ENCODE assay signal across 9 cellular contexts in the genomic region with DNA sequence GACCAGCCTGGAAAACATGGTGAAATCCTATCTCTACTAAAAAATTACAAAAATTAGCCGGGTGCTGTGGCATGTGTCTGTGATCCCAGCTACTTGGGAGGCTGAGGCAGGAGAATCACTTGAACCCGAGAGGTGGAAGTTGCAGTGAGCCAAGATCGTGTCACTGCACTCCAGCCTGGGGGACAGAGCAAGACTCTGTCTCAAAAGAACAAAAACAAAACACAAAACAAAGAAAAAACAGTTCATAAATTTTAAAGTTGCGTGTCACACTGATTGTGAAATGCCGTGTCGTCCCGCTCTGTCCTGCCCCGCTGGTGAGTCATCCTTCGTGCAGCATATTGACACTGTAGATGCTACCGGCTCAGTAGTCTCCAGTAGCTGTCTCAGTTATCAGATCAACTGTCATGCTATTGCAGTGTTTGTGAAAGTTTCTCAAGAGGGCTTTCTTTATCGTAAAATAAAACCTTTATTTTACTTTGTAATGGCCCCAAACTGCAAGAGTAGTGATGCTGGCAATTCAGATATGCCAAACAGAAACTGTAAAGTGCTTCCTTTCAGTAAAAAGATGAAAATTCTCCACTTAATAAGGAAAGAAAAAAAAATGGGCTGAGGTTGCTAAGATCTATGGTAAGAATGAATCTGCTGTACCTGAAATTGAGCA. TPM values are rescaled to one million over a fixed set of nuclear protein-coding genes. Genes with fewer than 3 reads are reported as not detected.
DNase-seq lines count a peak whose midpoint lies in the region; ATAC-seq and TF ChIP-seq lines count a peak whose summit lies in the region.
"Had no signal": no experiment of that assay in that cellular context is flagged by ENCODE, and none has a peak within 500 bp of the region (broad histone marks: within the 10 kb centered on the region; RNA-seq: fewer than 3 reads in every experiment).

No MANE protein-coding gene starts in this region.

- no peak for TF ChIP-seq CTCF in HEK293 (tag by site-specific recombination; IDR thresholded peaks at IDR 0.05)

- H3K27ac ChIP-seq in HEK293 (ENCODE audit: extremely low read depth, low read depth, low read length) (no peak overlapping the region; the same call in 1 of the 2 replicates), right cardiac atrium (ENCODE audit: low read length) (no peak overlapping the region)
- H3K27ac ChIP-seq: neutrophil had no signal

- H3K4me1 ChIP-seq in HEK293 (ENCODE audit: control insufficient read depth, insufficient read depth, low read length) (peaks cover 10% of the 10 kb centered on the region), right cardiac atrium (ENCODE audit: control insufficient read depth, insufficient read depth, low read length) (no peaks in the 10 kb centered on the region)

- no peak overlapping the region for H3K4me3 ChIP-seq in HEK293 (ENCODE audit: low read depth, low read length)
- no peak overlapping the region for H3K4me3 ChIP-seq in right cardiac atrium (ENCODE audit: low read length)

- DNase-seq in AG08396 (ENCODE audit: low spot score) (peak; percentile 71), SW 1271 (lab: John Stamatoyannopoulos, UW) (peak; percentile 10 to 53), right cardiac atrium (peak in 2 of 3 donors; percentile 40 to 56)
- DNase-seq in activated T-cell treated with anti-CD3 and anti-CD28 coated beads, Interleukin-2, amount 50 U/mL, for 48 hours, result no peak

- intact Hi-C loops in right cardiac atrium (cut with DNase I), result no loop called here

- POLR2A ChIA-PET in HEK293 (lab: Yijun Ruan, JAX), result no interaction called here

- no peaks in the 10 kb centered on the region for H3K27me3 ChIP-seq in right cardiac atrium (ENCODE audit: control insufficient read depth, insufficient read depth)

- WGBS in right cardiac atrium, result 29% methylated on average over 11 of the region's 11 CpGs

- no peaks in the 10 kb centered on the region for H3K9me3 ChIP-seq in HEK293 (ENCODE audit: control insufficient read depth, insufficient read depth, low read depth, low read length)
- no peaks in the 10 kb centered on the region for H3K9me3 ChIP-seq in right cardiac atrium (ENCODE audit: control insufficient read depth, low read length)
- H3K9me3 ChIP-seq: neutrophil had no signal

- no peaks in the 10 kb centered on the region for H3K36me3 ChIP-seq in HEK293 (ENCODE audit: control insufficient read depth in 2 of 2, insufficient read depth in 1 of 2, low read length in 2 of 2)
- H3K36me3 ChIP-seq: neutrophil had no signal

- CTCF ChIA-PET in HEK293 (lab: Yijun Ruan, JAX), result interaction anchor here (0.5 to 10.6 kb wide), 7 partner anchors 54 to 380 kb away, joined by 3 to 256 read pairs (median 6); no protein-coding TSS in a partner anchor

- ATAC-seq in right cardiac atrium, result peak; percentile 60 to 69
- ATAC-seq in HG02763 (IDR thresholded peaks at IDR 0.05; ENCODE audit: unreplicated experiment), result no peak
- no peak for ATAC-seq in HG03196 (IDR thresholded peaks at IDR 0.05; ENCODE audit: unreplicated experiment)
- ATAC-seq in HG03457 (IDR thresholded peaks at IDR 0.05; ENCODE audit: unreplicated experiment), result no peak

TF ChIP-seq in HEK293, 187 proteins besides CTCF, POLR2A, EP300 and RAD21 (continues in another document):
- TF ChIP-seq ZNF660 (tag by site-specific recombination; IDR thresholded peaks at IDR 0.05) (peak; percentile 84), ZNF610 (tag by site-specific recombination; IDR thresholded peaks at IDR 0.05; ENCODE audit: borderline replicate concordance) (no peak), EGR2 (tag by site-specific recombination; IDR thresholded peaks at IDR 0.05; ENCODE audit: low read depth) (no peak), ZNF37A (tag by site-specific recombination; IDR thresholded peaks at IDR 0.05) (no peak), FEZF1 (tag by site-specific recombination; IDR thresholded peaks at IDR 0.05) (peak; percentile 47), PRDM1 (tag by site-specific recombination; IDR thresholded peaks at IDR 0.05) (peak; percentile 76; the same call in 1 of the 2 replicates), ZFP69B (tag by site-specific recombination; IDR thresholded peaks at IDR 0.05) (peak; percentile 47; the same call in 1 of the 2 replicates), ZNF366 (tag by site-specific recombination; conservative IDR thresholded peaks at IDR 0.05) (peak; percentile 71), ZBTB17 (tag by site-specific recombination; IDR thresholded peaks at IDR 0.05) (peak; percentile 64), ZNF600 (tag by site-specific recombination; IDR thresholded peaks at IDR 0.05) (peak; percentile 82), ZNF549 (tag by site-specific recombination; IDR thresholded peaks at IDR 0.05) (no peak), OSR2 (tag by site-specific recombination; IDR thresholded peaks at IDR 0.05) (peak; percentile 100), ZEB2 (tag by site-specific recombination; IDR thresholded peaks at IDR 0.05) (peak; percentile 79)
- TF ChIP-seq, protein P1, sequence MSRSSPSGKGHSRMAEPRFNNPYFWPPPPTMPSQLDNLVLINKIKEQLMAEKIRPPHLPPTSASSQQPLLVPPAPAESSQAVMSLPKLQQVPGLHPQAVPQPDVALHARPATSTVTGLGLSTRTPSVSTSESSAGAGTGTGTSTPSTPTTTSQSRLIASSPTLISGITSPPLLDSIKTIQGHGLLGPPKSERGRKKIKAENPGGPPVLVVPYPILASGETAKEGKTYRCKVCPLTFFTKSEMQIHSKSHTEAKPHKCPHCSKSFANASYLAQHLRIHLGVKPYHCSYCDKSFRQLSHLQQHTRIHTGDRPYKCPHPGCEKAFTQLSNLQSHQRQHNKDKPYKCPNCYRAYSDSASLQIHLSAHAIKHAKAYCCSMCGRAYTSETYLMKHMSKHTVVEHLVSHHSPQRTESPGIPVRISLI (tag by site-specific recombination; IDR thresholded peaks at IDR 0.05), result peak; percentile 85
- TF ChIP-seq, protein P2, sequence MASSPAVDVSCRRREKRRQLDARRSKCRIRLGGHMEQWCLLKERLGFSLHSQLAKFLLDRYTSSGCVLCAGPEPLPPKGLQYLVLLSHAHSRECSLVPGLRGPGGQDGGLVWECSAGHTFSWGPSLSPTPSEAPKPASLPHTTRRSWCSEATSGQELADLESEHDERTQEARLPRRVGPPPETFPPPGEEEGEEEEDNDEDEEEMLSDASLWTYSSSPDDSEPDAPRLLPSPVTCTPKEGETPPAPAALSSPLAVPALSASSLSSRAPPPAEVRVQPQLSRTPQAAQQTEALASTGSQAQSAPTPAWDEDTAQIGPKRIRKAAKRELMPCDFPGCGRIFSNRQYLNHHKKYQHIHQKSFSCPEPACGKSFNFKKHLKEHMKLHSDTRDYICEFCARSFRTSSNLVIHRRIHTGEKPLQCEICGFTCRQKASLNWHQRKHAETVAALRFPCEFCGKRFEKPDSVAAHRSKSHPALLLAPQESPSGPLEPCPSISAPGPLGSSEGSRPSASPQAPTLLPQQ (tag by site-specific recombination; IDR thresholded peaks at IDR 0.05), result peak; percentile 52; the same call in 1 of the 2 replicates
- TF ChIP-seq, protein P3, sequence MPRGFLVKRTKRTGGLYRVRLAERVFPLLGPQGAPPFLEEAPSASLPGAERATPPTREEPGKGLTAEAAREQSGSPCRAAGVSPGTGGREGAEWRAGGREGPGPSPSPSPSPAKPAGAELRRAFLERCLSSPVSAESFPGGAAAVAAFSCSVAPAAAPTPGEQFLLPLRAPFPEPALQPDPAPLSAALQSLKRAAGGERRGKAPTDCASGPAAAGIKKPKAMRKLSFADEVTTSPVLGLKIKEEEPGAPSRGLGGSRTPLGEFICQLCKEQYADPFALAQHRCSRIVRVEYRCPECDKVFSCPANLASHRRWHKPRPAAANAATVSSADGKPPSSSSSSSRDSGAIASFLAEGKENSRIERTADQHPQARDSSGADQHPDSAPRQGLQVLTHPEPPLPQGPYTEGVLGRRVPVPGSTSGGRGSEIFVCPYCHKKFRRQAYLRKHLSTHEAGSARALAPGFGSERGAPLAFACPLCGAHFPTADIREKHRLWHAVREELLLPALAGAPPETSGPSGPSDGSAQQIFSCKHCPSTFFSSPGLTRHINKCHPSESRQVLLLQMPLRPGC (tag by site-specific recombination; IDR thresholded peaks at IDR 0.05), result 0 out of 2 replicates have a peak, but pooled peaks have one; percentile 35

RNA-seq across cellular contexts. Expression of a gene that starts 36.4 kb away (rescaled TPM):
- total RNA-seq in right cardiac atrium, result not detected
- polyA plus RNA-seq in right cardiac atrium, result not detected

RNA-seq across cellular contexts. Expression of a gene that starts 45.1 kb away (rescaled TPM):
- under 1 TPM in 1 of 4 donors, not detected in 3; 0.43 TPM for total RNA-seq in right cardiac atrium
- 0.14 TPM for polyA plus RNA-seq in right cardiac atrium

Comparison
In these comparisons a context has a peak if more than half of its experiments do, and no peak if none do; other contexts are left out.
1. DNase-seq: peak in AG08396 (single experiment), SW 1271 (2 of 2) and right cardiac atrium (2 of 3); none in activated T-cell treated with anti-CD3 and anti-CD28 coated beads, Interleukin-2, amount 50 U/mL, for 48 hours (0 of 2).
2. ATAC-seq: peak in right cardiac atrium (2 of 2); none in HG02763 (single experiment), HG03196 (single experiment) and HG03457 (single experiment).